In the genomic region with DNA sequence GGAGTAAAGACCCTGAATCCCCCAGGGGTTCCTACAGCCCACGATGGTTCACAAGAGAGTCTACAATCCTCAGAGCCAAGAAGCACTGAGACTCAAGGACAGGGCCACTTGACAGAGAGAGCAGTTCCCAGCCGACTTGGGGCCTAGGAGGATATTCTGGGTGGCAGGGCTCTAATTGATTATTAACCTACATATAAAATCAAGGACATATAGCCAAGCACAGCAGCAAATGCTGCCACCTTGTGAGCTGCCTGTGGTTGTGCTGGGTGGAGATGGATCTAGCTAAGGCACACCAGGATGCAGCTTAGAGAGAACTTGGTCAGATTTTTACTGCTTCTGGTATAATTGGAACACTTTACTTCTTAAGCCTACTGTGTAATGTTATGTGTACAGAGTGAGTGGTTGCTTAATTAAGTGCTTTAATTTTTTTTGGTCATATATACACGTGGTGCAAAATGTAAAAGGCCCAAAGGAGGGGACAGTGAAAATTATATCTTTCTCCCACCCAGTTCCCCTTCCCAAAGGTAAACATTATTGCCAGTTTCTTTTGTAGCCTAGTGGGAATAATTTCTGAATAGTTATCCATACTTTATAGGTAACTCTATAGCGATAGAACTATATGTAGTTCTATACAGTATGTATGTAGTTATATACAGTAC, we compare ENCODE assay signal across 8 cellular contexts.
DNase-seq lines count a peak whose midpoint lies in the region; ATAC-seq and TF ChIP-seq lines count a peak whose summit lies in the region.

No MANE protein-coding gene starts in this region.

- H3K79me2 ChIP-seq in GM23248 (ENCODE audit: insufficient read depth), result no peaks in the 10 kb centered on the region

- H4K20me1 ChIP-seq in GM23248 (ENCODE audit: insufficient read depth), result no peaks in the 10 kb centered on the region

- no peaks in the 10 kb centered on the region for H3K36me3 Mint-ChIP-seq in CD4-positive, alpha-beta memory T cell
- H3K36me3 Mint-ChIP-seq in activated naive CD4-positive, alpha-beta T cell treated with anti-CD3 and anti-CD28 coated beads, Interleukin-2, amount 50 U/mL, for 24 hours, result no peaks in the 10 kb centered on the region
- H3K36me3 Mint-ChIP-seq in stimulated activated effector memory CD8-positive, alpha-beta T cell treated with anti-CD3 and anti-CD28 coated beads, Interleukin-12 subunit alpha, Interleukin-12 subunit beta, amount 100 ng/mL, for 72 hours, result peaks cover 23% of the 10 kb centered on the region

- intact Hi-C loops in CD4-positive, alpha-beta memory T cell (cut with micrococcal nuclease), result loop anchor here (1.0 to 10.0 kb wide), 6 partner anchors 38 to 827 kb away; partner anchors contain the start of gene POC5

- peak overlapping the region; percentile 80 to 89 (median 83) for H3K4me3 Mint-ChIP-seq in CD4-positive, alpha-beta memory T cell
- peak overlapping the region; percentile 82 for H3K4me3 Mint-ChIP-seq in activated naive CD4-positive, alpha-beta T cell treated with anti-CD3 and anti-CD28 coated beads, Interleukin-2, amount 50 U/mL, for 24 hours
- peak overlapping the region; percentile 71 for H3K4me3 Mint-ChIP-seq in stimulated activated effector memory CD8-positive, alpha-beta T cell treated with anti-CD3 and anti-CD28 coated beads, Interleukin-12 subunit alpha, Interleukin-12 subunit beta, amount 100 ng/mL, for 72 hours

- TF ChIP-seq CTCF in omental fat pad (IDR thresholded peaks at IDR 0.05), result no peak

- DNase-seq in CD4-positive, alpha-beta memory T cell, result peak; percentile 61 to 75 (median 69)
- DNase-seq in GM23248 (peak; percentile 23), RPMI8226 (peak; percentile 60), kidney glomerular epithelial cell (lab: John Stamatoyannopoulos, UW) (peak; percentile 34), epidermal melanocyte (ENCODE audit: insufficient read length, low spot score) (no peak), omental fat pad (ENCODE audit: low spot score) (no peak)
- DNase-seq in stimulated activated effector memory CD8-positive, alpha-beta T cell treated with anti-CD3 and anti-CD28 coated beads, Interleukin-12 subunit alpha, Interleukin-12 subunit beta, amount 100 ng/mL, for 72 hours (ENCODE audit: low spot score in 2 of 2), result peak in 1 of 2 donors; percentile 67

- H3K9ac ChIP-seq in GM23248, result no peak overlapping the region

- POLR2A ChIA-PET in CD4-positive, alpha-beta memory T cell (lab: Charles Lee; ENCODE audit: partially characterized antibody), result interaction anchor here (1.0 to 6.8 kb wide), 15 partner anchors 16 to 288 kb away, joined by 3 to 248 read pairs (median 8); partner anchors contain the start of gene IQGAP2

- CTCF ChIA-PET in CD4-positive, alpha-beta memory T cell (lab: Charles Lee; ENCODE audit: partially characterized antibody), result interaction anchor here (0.6 to 4.7 kb wide), 29 partner anchors 10 to 235 kb away, joined by 3 to 140 read pairs (median 4); partner anchors contain the start of gene IQGAP2

- no peaks in the 10 kb centered on the region for H3K36me3 ChIP-seq in CD4-positive, alpha-beta memory T cell (ENCODE audit: insufficient read depth, low read length)
- no peaks in the 10 kb centered on the region for H3K36me3 ChIP-seq in GM23248 (ENCODE audit: low read depth)

- no peaks in the 10 kb centered on the region for H3F3A ChIP-seq in GM23248 (ENCODE audit: insufficient read depth)

- H3K4me2 ChIP-seq in GM23248 (ENCODE audit: unreplicated experiment), result no peak overlapping the region

- H3K9me3 ChIP-seq in CD4-positive, alpha-beta memory T cell (ENCODE audit: control insufficient read depth in 1 of 2, low read length in 2 of 2), result no peaks in the 10 kb centered on the region
- H3K9me3 ChIP-seq in GM23248 (ENCODE audit: low read depth), result no peaks in the 10 kb centered on the region

- in situ Hi-C loops in GM23248 (cut with MboI), result no loop called here

- H3K4me1 ChIP-seq in CD4-positive, alpha-beta memory T cell (ENCODE audit: insufficient read depth, low read length), result peaks cover 96% of the 10 kb centered on the region
- H3K4me1 ChIP-seq in GM23248 (ENCODE audit: insufficient read depth), result no peaks in the 10 kb centered on the region

- 19 to 21% methylated on average over 4 of the region's 4 CpGs for WGBS in GM23248 (ENCODE audit: low coverage in 1 of 2, low lambda C conversion rate in 2 of 2, missing lambda C conversion rate in 2 of 2), 2 experiments

- ATAC-seq in stimulated activated effector memory CD8-positive, alpha-beta T cell treated with anti-CD3 and anti-CD28 coated beads, Interleukin-12 subunit alpha, Interleukin-12 subunit beta, amount 100 ng/mL, for 72 hours, result peak; percentile 42
- no peak for ATAC-seq in omental fat pad (ENCODE audit: low FRiP score)

- no peaks in the 10 kb centered on the region for H3K9me2 ChIP-seq in GM23248 (ENCODE audit: insufficient read depth)

- H3K27ac ChIP-seq in CD4-positive, alpha-beta memory T cell (ENCODE audit: low read depth, low read length), result peak overlapping the region; percentile 82
- no peak overlapping the region for H3K27ac ChIP-seq in GM23248

- no peaks in the 10 kb centered on the region for H3K27me3 ChIP-seq in CD4-positive, alpha-beta memory T cell (ENCODE audit: insufficient read depth, low read length)
- H3K27me3 ChIP-seq in GM23248 (replicated peaks; ENCODE audit: insufficient read depth), result no peaks in the 10 kb centered on the region

- H3K27me3 Mint-ChIP-seq in CD4-positive, alpha-beta memory T cell, result no peaks in the 10 kb centered on the region
- H3K27me3 Mint-ChIP-seq in activated naive CD4-positive, alpha-beta T cell treated with anti-CD3 and anti-CD28 coated beads, Interleukin-2, amount 50 U/mL, for 24 hours, result no peaks in the 10 kb centered on the region

- no peaks in the 10 kb centered on the region for H3K9me3 Mint-ChIP-seq in CD4-positive, alpha-beta memory T cell
- no peaks in the 10 kb centered on the region for H3K9me3 Mint-ChIP-seq in activated naive CD4-positive, alpha-beta T cell treated with anti-CD3 and anti-CD28 coated beads, Interleukin-2, amount 50 U/mL, for 24 hours
- H3K9me3 Mint-ChIP-seq in stimulated activated effector memory CD8-positive, alpha-beta T cell treated with anti-CD3 and anti-CD28 coated beads, Interleukin-12 subunit alpha, Interleukin-12 subunit beta, amount 100 ng/mL, for 72 hours, result no peaks in the 10 kb centered on the region

- no peak overlapping the region for H2AFZ ChIP-seq in GM23248

- peak overlapping the region; percentile 91 to 99 (median 99) for H3K27ac Mint-ChIP-seq in CD4-positive, alpha-beta memory T cell
- peak overlapping the region; percentile 96 for H3K27ac Mint-ChIP-seq in activated naive CD4-positive, alpha-beta T cell treated with anti-CD3 and anti-CD28 coated beads, Interleukin-2, amount 50 U/mL, for 24 hours
- peak overlapping the region; percentile 93 for H3K27ac Mint-ChIP-seq in stimulated activated effector memory CD8-positive, alpha-beta T cell treated with anti-CD3 and anti-CD28 coated beads, Interleukin-12 subunit alpha, Interleukin-12 subunit beta, amount 100 ng/mL, for 72 hours

- H3K4me3 ChIP-seq in CD4-positive, alpha-beta memory T cell (ENCODE audit: low read length in 2 of 2), result peak overlapping the region; percentile 12 to 46
- H3K4me3 ChIP-seq in GM23248, result no peak overlapping the region

- H3K4me1 Mint-ChIP-seq in CD4-positive, alpha-beta memory T cell, result peaks cover 79 to 95% (median 87%) of the 10 kb centered on the region in 4 donors
- peaks cover 87% of the 10 kb centered on the region for H3K4me1 Mint-ChIP-seq in activated naive CD4-positive, alpha-beta T cell treated with anti-CD3 and anti-CD28 coated beads, Interleukin-2, amount 50 U/mL, for 24 hours
- peaks cover 89% of the 10 kb centered on the region for H3K4me1 Mint-ChIP-seq in stimulated activated effector memory CD8-positive, alpha-beta T cell treated with anti-CD3 and anti-CD28 coated beads, Interleukin-12 subunit alpha, Interleukin-12 subunit beta, amount 100 ng/mL, for 72 hours

Comparison
In these comparisons a context has a peak if more than half of its experiments do, and no peak if none do; other contexts are left out.
1. DNase-seq: peak in CD4-positive, alpha-beta memory T cell (5 of 5), GM23248 (single experiment), RPMI8226 (single experiment) and kidney glomerular epithelial cell (single experiment); none in epidermal melanocyte (single experiment) and omental fat pad (single experiment).
2. Peak in every context shown above with its lines, with median percentiles within 50 percentile points of each other: H3K27ac Mint-ChIP-seq and H3K4me3 Mint-ChIP-seq.